Comparison of ENCODE assay signal across 8 cellular contexts in genomic region chr18:3245185-3245564, GRCh38. TPM values are rescaled to one million over a fixed set of nuclear protein-coding genes. Genes with fewer than 3 reads are reported as not detected.
DNase-seq lines count a peak whose midpoint lies in the region; ATAC-seq, FAIRE-seq and TF ChIP-seq lines count a peak whose summit lies in the region.

No MANE protein-coding gene starts in this region.

- TF ChIP-seq POLR2A in upper lobe of left lung (IDR thresholded peaks at IDR 0.05): no peak

- H3K36me3 Mint-ChIP-seq in activated naive CD4-positive, alpha-beta T cell treated with anti-CD3 and anti-CD28 coated beads, Interleukin-2, amount 10 ng/mL, durations not matched to agents 7 days and 5 days: peaks cover 36% of the 10 kb centered on the region
- peaks cover 45 to 57% of the 10 kb centered on the region in 2 donors for H3K36me3 Mint-ChIP-seq in activated naive CD4-positive, alpha-beta T cell treated with anti-CD3 and anti-CD28 coated beads, Interleukin-2, amount 50 U/mL, for 72 hours
- H3K36me3 Mint-ChIP-seq in activated CD4-positive, alpha-beta memory T cell treated with anti-CD3 and anti-CD28 coated beads for 36 hours: peaks cover 30% of the 10 kb centered on the region
- H3K36me3 Mint-ChIP-seq in immature natural killer cell: peaks cover under 1 to 20% (median 19%) of the 10 kb centered on the region in 3 donors

- TF ChIP-seq EP300 in upper lobe of left lung (IDR thresholded peaks at IDR 0.05): no peak

- H3K27ac Mint-ChIP-seq in activated naive CD4-positive, alpha-beta T cell treated with anti-CD3 and anti-CD28 coated beads, Interleukin-2, amount 10 ng/mL, durations not matched to agents 7 days and 5 days: no peak overlapping the region
- peak overlapping the region in 1 of 2 donors; percentile 98 for H3K27ac Mint-ChIP-seq in activated naive CD4-positive, alpha-beta T cell treated with anti-CD3 and anti-CD28 coated beads, Interleukin-2, amount 50 U/mL, for 72 hours
- H3K27ac Mint-ChIP-seq in activated CD4-positive, alpha-beta memory T cell treated with anti-CD3 and anti-CD28 coated beads for 36 hours: peak overlapping the region; percentile 55
- peak overlapping the region; percentile 72 to 99 (median 98) for H3K27ac Mint-ChIP-seq in immature natural killer cell

- WGBS in upper lobe of left lung, 2 donors: 86 to 95% methylated on average over 1 of the region's 1 CpG

- H3K4me1 ChIP-seq in tibial artery (peaks cover 0 to 54% (median 6%) of the 10 kb centered on the region in 4 donors), upper lobe of left lung (peaks cover 17 to 33% (median 20%) of the 10 kb centered on the region in 4 donors)

- TF ChIP-seq CTCF in tibial artery (IDR thresholded peaks at IDR 0.05) (no peak), upper lobe of left lung (IDR thresholded peaks at IDR 0.05) (no peak)

- intact Hi-C loops in activated CD4-positive, alpha-beta memory T cell treated with anti-CD3 and anti-CD28 coated beads for 36 hours (cut with micrococcal nuclease): loop anchor here (5.0 to 10.0 kb wide), 3 partner anchors 490 to 1140 kb away; no protein-coding TSS in a partner anchor
- intact Hi-C loops in tibial artery (cut with DNase I; ENCODE audit: low total_unique reads): loop anchor here (5.0 to 10.0 kb wide), 4 partner anchors 88 to 248 kb away; partner anchors contain the start of gene LPIN2

- H3K9me3 Mint-ChIP-seq in activated naive CD4-positive, alpha-beta T cell treated with anti-CD3 and anti-CD28 coated beads, Interleukin-2, amount 10 ng/mL, durations not matched to agents 7 days and 5 days: peaks cover 19% of the 10 kb centered on the region
- H3K9me3 Mint-ChIP-seq in activated naive CD4-positive, alpha-beta T cell treated with anti-CD3 and anti-CD28 coated beads, Interleukin-2, amount 50 U/mL, for 72 hours: peaks cover 0 to 16% of the 10 kb centered on the region in 2 donors
- peaks cover 20% of the 10 kb centered on the region for H3K9me3 Mint-ChIP-seq in activated CD4-positive, alpha-beta memory T cell treated with anti-CD3 and anti-CD28 coated beads for 36 hours
- no peaks in the 10 kb centered on the region for H3K9me3 Mint-ChIP-seq in immature natural killer cell

- FAIRE-seq in urothelium cell line (lab: Jason Lieb, UNC): no peak

- H3K27me3 Mint-ChIP-seq in activated naive CD4-positive, alpha-beta T cell treated with anti-CD3 and anti-CD28 coated beads, Interleukin-2, amount 10 ng/mL, durations not matched to agents 7 days and 5 days: peaks cover 7% of the 10 kb centered on the region
- H3K27me3 Mint-ChIP-seq in activated CD4-positive, alpha-beta memory T cell treated with anti-CD3 and anti-CD28 coated beads for 36 hours: no peaks in the 10 kb centered on the region
- H3K27me3 Mint-ChIP-seq in immature natural killer cell (ENCODE audit: low read depth in 3 of 3): peaks cover 12 to 32% (median 30%) of the 10 kb centered on the region in 3 donors

- CTCF ChIA-PET in activated naive CD4-positive, alpha-beta T cell treated with anti-CD3 and anti-CD28 coated beads, Interleukin-2, amount 10 ng/mL, durations not matched to agents 7 days and 5 days (lab: Charles Lee): interaction anchor here (1.1 to 4.4 kb wide), 20 partner anchors 10 to 316 kb away, joined by 4 to 46 read pairs (median 6); no protein-coding TSS in a partner anchor
- CTCF ChIA-PET in activated CD4-positive, alpha-beta memory T cell treated with anti-CD3 and anti-CD28 coated beads for 36 hours (lab: Charles Lee): interaction anchor here (0.7 to 4.0 kb wide), 29 partner anchors 9 to 476 kb away, joined by 3 to 55 read pairs (median 4); partner anchors contain the start of gene MYOM1

- H3K4me3 Mint-ChIP-seq in activated naive CD4-positive, alpha-beta T cell treated with anti-CD3 and anti-CD28 coated beads, Interleukin-2, amount 10 ng/mL, durations not matched to agents 7 days and 5 days: peak overlapping the region; percentile 88
- peak overlapping the region; percentile 97 for H3K4me3 Mint-ChIP-seq in activated CD4-positive, alpha-beta memory T cell treated with anti-CD3 and anti-CD28 coated beads for 36 hours
- H3K4me3 Mint-ChIP-seq in immature natural killer cell: peak overlapping the region; percentile 88 to 99 (median 96)

- H3K4me3 ChIP-seq in tibial artery (peak overlapping the region; percentile 75 to 98), upper lobe of left lung (peak overlapping the region in 2 of 4 donors; percentile 73 to 84)

- peaks cover 22% of the 10 kb centered on the region for H3K4me1 Mint-ChIP-seq in activated naive CD4-positive, alpha-beta T cell treated with anti-CD3 and anti-CD28 coated beads, Interleukin-2, amount 10 ng/mL, durations not matched to agents 7 days and 5 days
- H3K4me1 Mint-ChIP-seq in activated CD4-positive, alpha-beta memory T cell treated with anti-CD3 and anti-CD28 coated beads for 36 hours (ENCODE audit: low read depth): peaks cover 17% of the 10 kb centered on the region
- H3K4me1 Mint-ChIP-seq in immature natural killer cell: peaks cover 37 to 54% of the 10 kb centered on the region in 2 donors

- no peaks in the 10 kb centered on the region for H3K9me3 ChIP-seq in tibial artery
- H3K9me3 ChIP-seq in upper lobe of left lung: no peaks in the 10 kb centered on the region

- peaks cover 0 to 6% (median 6%) of the 10 kb centered on the region in 3 donors for H3K36me3 ChIP-seq in tibial artery
- H3K36me3 ChIP-seq in upper lobe of left lung: peaks cover 0 to 11% (median 0%) of the 10 kb centered on the region in 4 donors

- ATAC-seq in activated naive CD4-positive, alpha-beta T cell treated with anti-CD3 and anti-CD28 coated beads, Interleukin-2, amount 50 U/mL, for 72 hours: no peak
- ATAC-seq in upper lobe of left lung (ENCODE audit: low FRiP score in 2 of 2) (no peak), GM19328 (IDR thresholded peaks at IDR 0.05; ENCODE audit: unreplicated experiment) (no peak)

- no peak for DNase-seq in activated naive CD4-positive, alpha-beta T cell treated with anti-CD3 and anti-CD28 coated beads, Interleukin-2, amount 10 ng/mL, durations not matched to agents 7 days and 5 days
- DNase-seq in activated naive CD4-positive, alpha-beta T cell treated with anti-CD3 and anti-CD28 coated beads, Interleukin-2, amount 50 U/mL, for 72 hours (ENCODE audit: low spot score in 2 of 2): no peak
- no peak for DNase-seq in activated CD4-positive, alpha-beta memory T cell treated with anti-CD3 and anti-CD28 coated beads for 36 hours
- no peak for DNase-seq in immature natural killer cell
- no peak for DNase-seq in tibial artery
- DNase-seq in upper lobe of left lung: no peak
- no peak for DNase-seq in urothelium cell line (ENCODE audit: low spot score)

- no peaks in the 10 kb centered on the region for H3K27me3 ChIP-seq in tibial artery
- H3K27me3 ChIP-seq in upper lobe of left lung: no peaks in the 10 kb centered on the region

- H3K27ac ChIP-seq in tibial artery: peak overlapping the region; percentile 93 to 98
- H3K27ac ChIP-seq in upper lobe of left lung: peak overlapping the region in 1 of 4 donors; percentile 100

- POLR2A ChIA-PET in activated CD4-positive, alpha-beta memory T cell treated with anti-CD3 and anti-CD28 coated beads for 36 hours (lab: Charles Lee): interaction anchor here (1.1 to 1.3 kb wide), 2 partner anchors 251 to 252 kb away, joined by 3 to 5 read pairs; no protein-coding TSS in a partner anchor

RNA-seq across cellular contexts. Expression of gene MYL12A, which starts 2.4 kb away (rescaled TPM):
- 100 to 1,000 TPM; 485 to 498 TPM for total RNA-seq in activated naive CD4-positive, alpha-beta T cell treated with anti-CD3 and anti-CD28 coated beads, Interleukin-2, amount 50 U/mL, for 72 hours
- 100 to 1,000 TPM; 538 to 542 TPM for total RNA-seq in activated CD4-positive, alpha-beta memory T cell treated with anti-CD3 and anti-CD28 coated beads for 36 hours
- polyA plus RNA-seq in immature natural killer cell: 1,000 to 10,000 TPM; 2,810 to 4,711 (median 3,144) TPM
- total RNA-seq in upper lobe of left lung: 100 to 1,000 TPM; 184 to 702 (median 558) TPM

RNA-seq across cellular contexts. Expression of gene MYL12B, which starts 16.8 kb away (rescaled TPM):
- 100 to 1,000 TPM; 294 to 358 TPM for total RNA-seq in activated naive CD4-positive, alpha-beta T cell treated with anti-CD3 and anti-CD28 coated beads, Interleukin-2, amount 50 U/mL, for 72 hours
- total RNA-seq in activated CD4-positive, alpha-beta memory T cell treated with anti-CD3 and anti-CD28 coated beads for 36 hours: 100 to 1,000 TPM; 335 to 339 TPM
- 1,000 to 10,000 TPM; 1,023 to 1,314 (median 1,183) TPM for polyA plus RNA-seq in immature natural killer cell
- 100 to 1,000 TPM in 5 of 6 donors, 10 to 100 TPM in 1; 93.2 to 451 (median 361) TPM for total RNA-seq in upper lobe of left lung

RNA-seq across cellular contexts. Expression of gene MYOM1, which starts 25.4 kb away (rescaled TPM):
- 1 to 10 TPM; 1.8 to 1.9 TPM for total RNA-seq in activated naive CD4-positive, alpha-beta T cell treated with anti-CD3 and anti-CD28 coated beads, Interleukin-2, amount 50 U/mL, for 72 hours
- total RNA-seq in activated CD4-positive, alpha-beta memory T cell treated with anti-CD3 and anti-CD28 coated beads for 36 hours: 1 to 10 TPM in 1 of 2 experiments, under 1 TPM in 1; 0.90 to 1.2 TPM
- 1 to 10 TPM in 1 of 3 donors, under 1 TPM in 1, not detected in 1; 0.72 to 1.2 TPM for polyA plus RNA-seq in immature natural killer cell
- 10 to 100 TPM in 1 of 6 donors, 1 to 10 TPM in 4, under 1 TPM in 1; 0.76 to 11.2 (median 2.2) TPM for total RNA-seq in upper lobe of left lung
